Comparison of ENCODE assay signal across 15 cellular contexts in genomic region chr10:132628966-132629900, GRCh38.
DNase-seq lines count a peak whose midpoint lies in the region; ATAC-seq and TF ChIP-seq lines count a peak whose summit lies in the region.
"Had no signal": no experiment of that assay in that cellular context is flagged by ENCODE, and none has a peak within 500 bp of the region (broad histone marks: within the 10 kb centered on the region; RNA-seq: fewer than 3 reads in every experiment).

No MANE protein-coding gene starts in this region.

- peak overlapping the region; percentile 97 to 98 for H3K27ac ChIP-seq in ascending aorta
- H3K27ac ChIP-seq in trophoblast cell (ENCODE audit: low read depth, low read length): no peak overlapping the region
- peak overlapping the region; percentile 84 for H3K27ac ChIP-seq in urinary bladder (ENCODE audit: low read depth)

- H4K91ac ChIP-seq in trophoblast cell (ENCODE audit: low read depth, low read length): no peak overlapping the region

- no peaks in the 10 kb centered on the region for H3K79me2 ChIP-seq in trophoblast cell (ENCODE audit: control insufficient read depth, insufficient read depth, low read length, poor library complexity)

- no peaks in the 10 kb centered on the region for H3K27me3 ChIP-seq in ascending aorta
- H3K27me3 ChIP-seq in trophoblast cell (ENCODE audit: insufficient read depth, low read length): no peaks in the 10 kb centered on the region
- H3K27me3 ChIP-seq: ovary had no signal

- peak in 1 of 2 donors; percentile 60 for DNase-seq in ascending aorta (ENCODE audit: low spot score in 2 of 2)
- DNase-seq in cardiac septum (ENCODE audit: low spot score): peak; percentile 53
- peak in 1 of 2 donors; percentile 18 for DNase-seq in trophoblast cell
- no peak for DNase-seq in GDM1 (lab: John Stamatoyannopoulos, UW)
- DNase-seq in stimulated activated CD4-positive, alpha-beta T cell treated with anti-CD3 and anti-CD28 coated beads, Interleukin-15, amount 100 ng/mL, for 24 hours: no peak
- DNase-seq: activated naive CD8-positive, alpha-beta T cell treated with anti-CD3 and anti-CD28 coated beads, Interleukin-2, amount 10 ng/mL, durations not matched to agents 7 days and 5 days; GF-D8; NCI-H1436; NCI-H526 treated with DMSO at 0.1 percent for 48 hours; RPMI8226; stimulated activated CD4-positive, alpha-beta T cell treated with anti-CD3 and anti-CD28 coated beads, Interleukin-4, amount 100 ng/mL, for 1 hour; stimulated activated naive CD8-positive, alpha-beta T cell treated with anti-CD3 and anti-CD28 coated beads, Interleukin-15, Interleukin-2, amounts not matched to agents 100 U/mL and 50 U/mL, for 24 hours had no signal

- WGBS in trophoblast cell (ENCODE audit: extremely low coverage, insufficient coverage, insufficient read length): no CpG with 5 or more reads among the region's 21 CpGs
- 67% methylated on average over 21 of the region's 21 CpGs for WGBS in urinary bladder

- H3K9me3 ChIP-seq in ascending aorta: no peaks in the 10 kb centered on the region
- H3K9me3 ChIP-seq in trophoblast cell (ENCODE audit: insufficient read depth, low read depth, low read length): peaks cover 3% of the 10 kb centered on the region
- H3K9me3 ChIP-seq: ovary had no signal

- H3K4me3 ChIP-seq in ascending aorta: no peak overlapping the region
- no peak overlapping the region for H3K4me3 ChIP-seq in trophoblast cell (ENCODE audit: low read depth, low read length)
- H3K4me3 ChIP-seq in urinary bladder (ENCODE audit: low read depth, low read length): no peak overlapping the region
- H3K4me3 ChIP-seq: ovary had no signal

- no peak overlapping the region for H3K23ac ChIP-seq in trophoblast cell (ENCODE audit: low read length)

- H3K14ac ChIP-seq in trophoblast cell (ENCODE audit: low read length): no peak overlapping the region

- H4K8ac ChIP-seq in trophoblast cell (ENCODE audit: low read depth, low read length): no peak overlapping the region

- no peak overlapping the region for H2AK5ac ChIP-seq in trophoblast cell (ENCODE audit: low read length)

- no peak overlapping the region for H3K4ac ChIP-seq in trophoblast cell (ENCODE audit: low read depth, low read length)

- no peaks in the 10 kb centered on the region for H3K79me1 ChIP-seq in trophoblast cell (ENCODE audit: low read length)

- H2AFZ ChIP-seq in trophoblast cell (ENCODE audit: insufficient read depth, low read length, poor library complexity): no peak overlapping the region

- no peak overlapping the region for H2BK120ac ChIP-seq in trophoblast cell (ENCODE audit: insufficient read depth, low read length, poor library complexity)

- H2BK12ac ChIP-seq in trophoblast cell (ENCODE audit: low read length): no peak overlapping the region

- intact Hi-C loops in ascending aorta (cut with DNase I): no loop called here
- intact Hi-C loops in cardiac septum (cut with DNase I): no loop called here

- H3K9ac ChIP-seq in trophoblast cell (ENCODE audit: low read length): no peak overlapping the region

- ATAC-seq in HG03342 (IDR thresholded peaks at IDR 0.05; ENCODE audit: unreplicated experiment): no peak
- ATAC-seq: stimulated activated naive CD8-positive, alpha-beta T cell treated with anti-CD3 and anti-CD28 coated beads, Interleukin-15, Interleukin-2, amounts not matched to agents 100 U/mL and 50 U/mL, for 24 hours had no signal

- TF ChIP-seq CTCF in ascending aorta (IDR thresholded peaks at IDR 0.05): no peak

- H3K4me1 ChIP-seq in ascending aorta (peaks cover 28 to 62% of the 10 kb centered on the region in 2 donors), trophoblast cell (ENCODE audit: control insufficient read depth in 1 of 2, insufficient read depth in 2 of 2, low read length in 2 of 2) (peaks cover 17 to 36% of the 10 kb centered on the region in 2 experiments), urinary bladder (ENCODE audit: insufficient read depth) (no peaks in the 10 kb centered on the region)

- H4K12ac ChIP-seq in trophoblast cell (ENCODE audit: low read depth, low read length): no peak overlapping the region

- H3K18ac ChIP-seq in trophoblast cell (ENCODE audit: low read length): peak overlapping the region; percentile 68

- H3K4me2 ChIP-seq in trophoblast cell (ENCODE audit: low read length): no peak overlapping the region

- H3K36me3 ChIP-seq in ascending aorta: no peaks in the 10 kb centered on the region
- H3K36me3 ChIP-seq in trophoblast cell (ENCODE audit: control insufficient read depth in 1 of 2, insufficient read depth in 2 of 2, low read length in 2 of 2): no peaks in the 10 kb centered on the region
- no peaks in the 10 kb centered on the region for H3K36me3 ChIP-seq in urinary bladder (ENCODE audit: insufficient read depth)
- H3K36me3 ChIP-seq: ovary had no signal

- H2BK5ac ChIP-seq in trophoblast cell (ENCODE audit: low read depth, low read length, poor library complexity): no peak overlapping the region
